ENCODE assay signal across 11 cellular contexts in genomic region chr3:188323067-188323842, GRCh38.
DNase-seq lines count a peak whose midpoint lies in the region; ATAC-seq lines count a peak whose summit lies in the region.
"Had no signal": no experiment of that assay in that cellular context is flagged by ENCODE, and none has a peak within 500 bp of the region (broad histone marks: within the 10 kb centered on the region; RNA-seq: fewer than 3 reads in every experiment).

No MANE protein-coding gene starts in this region.

- H3K27ac ChIP-seq in aorta (ENCODE audit: low read depth in 1 of 2, low read length in 2 of 2), result peak overlapping the region in 1 of 2 donors; percentile 14

- H3K27ac Mint-ChIP-seq in activated naive CD4-positive, alpha-beta T cell treated with anti-CD3 and anti-CD28 coated beads, Interleukin-2, amount 10 ng/mL, durations not matched to agents 7 days and 5 days, result peak overlapping the region; percentile 83
- peak overlapping the region; percentile 30 to 95 (median 69) for H3K27ac Mint-ChIP-seq in naive thymus-derived CD8-positive, alpha-beta T cell
- H3K27ac Mint-ChIP-seq: progenitor cell of endocrine pancreas, type B pancreatic cell had no signal

- peak overlapping the region; percentile 11 for H3K4me3 Mint-ChIP-seq in activated naive CD4-positive, alpha-beta T cell treated with anti-CD3 and anti-CD28 coated beads, Interleukin-2, amount 10 ng/mL, durations not matched to agents 7 days and 5 days
- H3K4me3 Mint-ChIP-seq in naive thymus-derived CD8-positive, alpha-beta T cell, result peak overlapping the region in 8 of 10 donors; percentile 20 to 64 (median 49)
- H3K4me3 Mint-ChIP-seq: type B pancreatic cell had no signal

- peaks cover 31% of the 10 kb centered on the region for H3K36me3 Mint-ChIP-seq in activated naive CD4-positive, alpha-beta T cell treated with anti-CD3 and anti-CD28 coated beads, Interleukin-2, amount 10 ng/mL, durations not matched to agents 7 days and 5 days
- peaks cover 3 to 14% (median 4%) of the 10 kb centered on the region in 3 donors for H3K36me3 Mint-ChIP-seq in naive thymus-derived CD8-positive, alpha-beta T cell

- H3K36me3 ChIP-seq in aorta (ENCODE audit: control insufficient read depth in 1 of 2, insufficient read depth in 2 of 2, low read length in 1 of 2), result peaks cover 0 to 2% of the 10 kb centered on the region in 2 donors

- H3K27me3 Mint-ChIP-seq in activated naive CD4-positive, alpha-beta T cell treated with anti-CD3 and anti-CD28 coated beads, Interleukin-2, amount 10 ng/mL, durations not matched to agents 7 days and 5 days, result no peaks in the 10 kb centered on the region
- H3K27me3 Mint-ChIP-seq in naive thymus-derived CD8-positive, alpha-beta T cell, result no peaks in the 10 kb centered on the region
- H3K27me3 Mint-ChIP-seq: progenitor cell of endocrine pancreas, type B pancreatic cell had no signal

- intact Hi-C loops in cardiac septum (cut with DNase I) (no loop called here), aorta (cut with DNase I) (no loop called here)

- CTCF ChIA-PET in activated naive CD4-positive, alpha-beta T cell treated with anti-CD3 and anti-CD28 coated beads, Interleukin-2, amount 10 ng/mL, durations not matched to agents 7 days and 5 days (lab: Charles Lee), result no interaction called here

- H3K9me3 Mint-ChIP-seq in activated naive CD4-positive, alpha-beta T cell treated with anti-CD3 and anti-CD28 coated beads, Interleukin-2, amount 10 ng/mL, durations not matched to agents 7 days and 5 days, result peaks cover 6% of the 10 kb centered on the region
- peaks cover 0 to 7% (median 0%) of the 10 kb centered on the region in 9 donors for H3K9me3 Mint-ChIP-seq in naive thymus-derived CD8-positive, alpha-beta T cell

- POLR2A ChIA-PET in naive thymus-derived CD8-positive, alpha-beta T cell (lab: Charles Lee), result interaction anchor here (1.1 kb wide), 2 partner anchors 36 to 580 kb away, joined by 3 read pairs; no protein-coding TSS in a partner anchor

- H3K9me3 ChIP-seq in aorta (ENCODE audit: control insufficient read depth, low read length), result no peaks in the 10 kb centered on the region

- H3K4me1 Mint-ChIP-seq in activated naive CD4-positive, alpha-beta T cell treated with anti-CD3 and anti-CD28 coated beads, Interleukin-2, amount 10 ng/mL, durations not matched to agents 7 days and 5 days, result peaks cover 54% of the 10 kb centered on the region
- H3K4me1 Mint-ChIP-seq in naive thymus-derived CD8-positive, alpha-beta T cell, result peaks cover 32 to 49% (median 42%) of the 10 kb centered on the region in 4 donors

- no peak overlapping the region for H3K4me3 ChIP-seq in aorta (ENCODE audit: low read length in 2 of 2)

- WGBS in aorta, 2 donors, result 78 to 84% methylated on average over 6 of the region's 6 CpGs

- peak; percentile 98 for ATAC-seq in naive thymus-derived CD8-positive, alpha-beta T cell
- ATAC-seq in HG03139 (IDR thresholded peaks at IDR 0.05; ENCODE audit: unreplicated experiment) (no peak), GM19328 (IDR thresholded peaks at IDR 0.05; ENCODE audit: unreplicated experiment) (no peak), aorta (ENCODE audit: low FRiP score) (no peak)

- DNase-seq in stimulated activated CD8-positive, alpha-beta memory T cell treated with anti-CD3 and anti-CD28 coated beads, Interleukin-12 subunit alpha, Interleukin-12 subunit beta, amount 100 ng/mL, for 1 hour (ENCODE audit: low read depth), result peak; percentile 12
- no peak for DNase-seq in stimulated activated CD8-positive, alpha-beta memory T cell treated with anti-CD3 and anti-CD28 coated beads, Interleukin-4, amount 100 ng/mL, for 48 hours
- DNase-seq in activated naive CD4-positive, alpha-beta T cell treated with anti-CD3 and anti-CD28 coated beads, Interleukin-2, amount 10 ng/mL, durations not matched to agents 7 days and 5 days, result peak; percentile 70
- DNase-seq in naive thymus-derived CD8-positive, alpha-beta T cell, result peak in 8 of 10 donors; percentile 24 to 73 (median 50)
- no peak for DNase-seq in cardiac septum (ENCODE audit: low spot score)
- no peak for DNase-seq in aorta
- DNase-seq: amniotic stem cell had no signal

- peaks cover 7 to 24% of the 10 kb centered on the region in 2 donors for H3K4me1 ChIP-seq in aorta (ENCODE audit: control insufficient read depth in 1 of 2, insufficient read depth in 2 of 2, low read length in 2 of 2)

- no peaks in the 10 kb centered on the region for H3K27me3 ChIP-seq in aorta (ENCODE audit: control insufficient read depth in 1 of 2, insufficient read depth in 2 of 2, low read length in 1 of 2)

Comparison
In these comparisons a context has a peak if more than half of its experiments do, and no peak if none do; other contexts are left out.
1. DNase-seq: peak in stimulated activated CD8-positive, alpha-beta memory T cell treated with anti-CD3 and anti-CD28 coated beads, Interleukin-12 subunit alpha, Interleukin-12 subunit beta, amount 100 ng/mL, for 1 hour (single experiment), activated naive CD4-positive, alpha-beta T cell treated with anti-CD3 and anti-CD28 coated beads, Interleukin-2, amount 10 ng/mL, durations not matched to agents 7 days and 5 days (single experiment) and naive thymus-derived CD8-positive, alpha-beta T cell (8 of 10); none in stimulated activated CD8-positive, alpha-beta memory T cell treated with anti-CD3 and anti-CD28 coated beads, Interleukin-4, amount 100 ng/mL, for 48 hours (single experiment), cardiac septum (single experiment) and aorta (0 of 2).
2. ATAC-seq: peak in naive thymus-derived CD8-positive, alpha-beta T cell (2 of 2); none in HG03139 (single experiment), GM19328 (single experiment) and aorta (single experiment).